In the genomic region with DNA sequence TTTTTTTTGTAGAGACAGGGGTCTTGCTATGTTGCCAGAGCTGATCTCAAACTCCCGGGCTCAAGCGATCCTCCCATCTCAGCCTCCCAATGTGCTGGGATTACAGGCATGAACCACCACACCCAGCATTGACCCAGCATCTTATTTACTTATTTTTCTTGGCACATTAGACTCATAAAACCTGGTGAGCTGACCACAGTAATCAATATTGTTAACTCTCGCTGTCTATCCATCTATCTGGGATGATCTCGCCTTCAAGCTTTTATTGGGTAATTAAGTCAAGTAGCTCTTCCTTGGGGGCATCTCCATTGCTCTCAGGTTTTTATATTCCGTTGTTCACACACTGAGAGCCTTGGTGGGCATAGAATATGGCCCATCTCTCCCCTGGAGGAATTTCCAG, we compare ENCODE assay signal across 29 cellular contexts. TPM values are rescaled to one million over a fixed set of nuclear protein-coding genes. Genes with fewer than 3 reads are reported as not detected.
"Had no signal": no experiment of that assay in that cellular context is flagged by ENCODE, and none has a peak within 500 bp of the region (broad histone marks: within the 10 kb centered on the region; RNA-seq: fewer than 3 reads in every experiment).

No MANE protein-coding gene starts in this region.

- H3K4me1 ChIP-seq: colonic mucosa, esophagus squamous epithelium, gastrocnemius medialis had no signal

- H3K27me3 ChIP-seq: colonic mucosa had no signal

- H3K36me3 ChIP-seq: colonic mucosa, esophagus squamous epithelium, gastrocnemius medialis, heart right ventricle, left lung, lower lobe of right lung had no signal

- H3K27ac Mint-ChIP-seq: dendritic cell treated with granulocyte-macrophage colony-stimulating factor and Interleukin-4, amounts not matched to agents 40 ng/mL and 50 ng/mL, for 4 days; effector memory CD8-positive, alpha-beta T cell; endodermal cell had no signal

- H3K4me3 Mint-ChIP-seq: dendritic cell treated with granulocyte-macrophage colony-stimulating factor and Interleukin-4, amounts not matched to agents 40 ng/mL and 50 ng/mL, for 4 days; effector memory CD8-positive, alpha-beta T cell; endodermal cell had no signal

- H3K4me3 ChIP-seq: colonic mucosa, esophagus squamous epithelium, gastrocnemius medialis, heart right ventricle, left lung, lower lobe of right lung had no signal

- H3K27ac ChIP-seq: colonic mucosa, esophagus squamous epithelium, gastrocnemius medialis, heart right ventricle, left lung, lower lobe of right lung had no signal

- H3K9me3 Mint-ChIP-seq: dendritic cell treated with granulocyte-macrophage colony-stimulating factor and Interleukin-4, amounts not matched to agents 40 ng/mL and 50 ng/mL, for 4 days; effector memory CD8-positive, alpha-beta T cell; endodermal cell had no signal

- H3K9me3 ChIP-seq: colonic mucosa, esophagus squamous epithelium, gastrocnemius medialis, heart right ventricle, left lung, lower lobe of right lung had no signal

- ATAC-seq: esophagus mucosa, gastrocnemius medialis, heart right ventricle, left cardiac atrium, left lung, left ventricle myocardium superior, lower lobe of right lung had no signal

- DNase-seq: colonic mucosa; cortex of kidney; effector CD8-positive, alpha-beta T cell; effector memory CD8-positive, alpha-beta T cell; erythroblast; esophagus squamous epithelium; foreskin fibroblast; foreskin melanocyte; gastrocnemius medialis; glutamatergic neuron; heart right ventricle; hippocampal formation; left cardiac atrium; left lung; left ventricle myocardium superior; lower lobe of right lung; mesenchymal stem cell; midbrain had no signal

RNA-seq across cellular contexts. Expression of gene PNPLA1, which starts 17.0 kb away (rescaled TPM):
- total RNA-seq: chondrocyte, dermis microvascular lymphatic vessel endothelial cell, endodermal cell, gastrocnemius medialis, glomerular endothelial cell, kidney epithelial cell, left cardiac atrium, left ventricle myocardium superior, lung microvascular endothelial cell had no signal
- polyA plus RNA-seq: heart right ventricle had no signal

RNA-seq across cellular contexts. Expression of gene BNIP5, which starts 49.8 kb away (rescaled TPM):
- total RNA-seq: chondrocyte, dermis microvascular lymphatic vessel endothelial cell, endodermal cell, esophagus mucosa, esophagus squamous epithelium, gastrocnemius medialis, glomerular endothelial cell, heart right ventricle, kidney epithelial cell, left cardiac atrium, left ventricle myocardium superior, lower leg skin, lower lobe of right lung, lung microvascular endothelial cell, mononuclear cell had no signal
- polyA plus RNA-seq: heart right ventricle, keratinocyte had no signal
